In the genomic region with DNA sequence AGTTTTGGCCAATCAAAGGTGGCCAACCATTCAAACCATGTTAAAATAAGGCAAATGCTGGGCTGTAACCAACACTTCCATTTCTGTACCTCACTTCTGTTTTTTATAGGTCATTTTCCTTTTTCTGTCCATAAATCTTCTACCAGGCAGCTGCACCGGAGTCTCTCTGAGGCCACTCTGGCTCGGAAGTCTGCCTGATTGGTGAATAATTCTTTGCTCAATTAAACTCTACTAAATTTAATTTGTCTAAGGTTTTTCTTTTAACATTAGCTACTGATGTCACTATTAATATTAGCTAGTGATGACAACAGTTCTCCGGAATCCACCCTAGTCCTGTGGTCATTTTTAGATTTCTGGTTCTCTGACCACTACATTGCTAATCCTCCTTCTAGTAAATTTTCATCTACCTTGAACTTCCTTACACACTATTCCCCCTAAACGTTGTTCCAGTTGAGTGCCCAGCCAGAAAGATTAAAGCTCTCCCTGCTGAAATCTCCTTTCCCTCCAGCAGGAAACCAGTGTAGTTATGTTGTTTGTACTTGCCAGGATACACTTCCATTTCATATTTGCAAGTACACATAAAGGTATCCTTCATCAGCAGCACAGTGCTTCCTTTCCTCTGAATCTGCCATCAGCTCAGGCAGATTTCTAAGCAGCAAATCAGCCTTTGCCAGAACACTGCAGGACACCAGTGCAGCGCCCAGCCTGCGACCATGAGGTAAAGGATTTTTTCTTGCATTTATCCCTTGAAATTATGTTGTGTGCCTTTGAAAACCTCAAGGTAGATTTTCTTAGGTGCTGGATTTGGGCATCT, we compare ENCODE assay signal across 10 cellular contexts. TPM values are rescaled to one million over a fixed set of nuclear protein-coding genes. Genes with fewer than 3 reads are reported as not detected.
DNase-seq lines count a peak whose midpoint lies in the region; ATAC-seq, FAIRE-seq and TF ChIP-seq lines count a peak whose summit lies in the region.
"Had no signal": no experiment of that assay in that cellular context is flagged by ENCODE, and none has a peak within 500 bp of the region (broad histone marks: within the 10 kb centered on the region; RNA-seq: fewer than 3 reads in every experiment).

No MANE protein-coding gene starts in this region.

- no peak for TF ChIP-seq RAD21 in Ishikawa (IDR thresholded peaks at IDR 0.05; ENCODE audit: low read depth)

- H3K4me2 ChIP-seq in MM.1S (ENCODE audit: low read depth, low read length) = no peak overlapping the region

- no peaks in the 10 kb centered on the region for H3F3A ChIP-seq in MM.1S (ENCODE audit: insufficient read depth, low read length)

- no peaks in the 10 kb centered on the region for H4K20me1 ChIP-seq in MM.1S (ENCODE audit: insufficient read depth, low read length)

- no peak; the same call in 1 of the 2 replicates for TF ChIP-seq EP300 in Ishikawa (IDR thresholded peaks at IDR 0.05; ENCODE audit: borderline replicate concordance)

- DNase-seq in body of pancreas (no peak), left kidney (ENCODE audit: low read depth, low spot score) (peak; percentile 69), substantia nigra (lab: John Stamatoyannopoulos, UW) (peak in 4 of 49 donors; percentile 16 to 48 (median 26)), HTR-8/SVneo (ENCODE audit: insufficient read length, low spot score) (no peak), MM.1S (no peak)
- DNase-seq: naive B cell, NCI-H1436 had no signal

- H3K9me3 ChIP-seq in body of pancreas (no peaks in the 10 kb centered on the region), MM.1S (replicated peaks; ENCODE audit: insufficient read depth, low read length) (no peaks in the 10 kb centered on the region)

- 44 to 54% methylated on average over 6 of the region's 6 CpGs for WGBS in body of pancreas, 2 donors

- H3K36me3 ChIP-seq in body of pancreas (replicated peaks in 1 of 2; ENCODE audit: insufficient read depth in 1 of 2, low read depth in 2 of 2) = no peaks in the 10 kb centered on the region
- H3K36me3 ChIP-seq in MM.1S (replicated peaks; ENCODE audit: insufficient read depth, low read length) = no peaks in the 10 kb centered on the region

- no peaks in the 10 kb centered on the region for H3K9me2 ChIP-seq in MM.1S (replicated peaks; ENCODE audit: insufficient read depth, low read length)

- intact Hi-C loops in body of pancreas (cut with DNase I) = no loop called here

- TF ChIP-seq CTCF in body of pancreas (IDR thresholded peaks at IDR 0.05) = no peak
- no peak for TF ChIP-seq CTCF in MM.1S (IDR thresholded peaks at IDR 0.05; ENCODE audit: low read length)

- H2AFZ ChIP-seq in MM.1S (ENCODE audit: low read length) = no peak overlapping the region

- peak overlapping the region; percentile 36 to 76 (median 58) for H3K27ac ChIP-seq in body of pancreas
- H3K27ac ChIP-seq in substantia nigra (ENCODE audit: low read depth, low read length, poor library complexity, severe bottlenecking) = peak overlapping the region; percentile 84
- no peak overlapping the region for H3K27ac ChIP-seq in MM.1S (ENCODE audit: low read length)

- H3K79me2 ChIP-seq in MM.1S (ENCODE audit: low read length) = no peaks in the 10 kb centered on the region

- no peak overlapping the region for H3K9ac ChIP-seq in MM.1S (ENCODE audit: low read length)

- H3K27me3 ChIP-seq in body of pancreas (no peaks in the 10 kb centered on the region), MM.1S (replicated peaks; ENCODE audit: insufficient read depth, low read length) (no peaks in the 10 kb centered on the region)

- ATAC-seq in body of pancreas (peak; percentile 52), GM19395 (IDR thresholded peaks at IDR 0.05; ENCODE audit: unreplicated experiment) (no peak), GM18907 (IDR thresholded peaks at IDR 0.05; ENCODE audit: unreplicated experiment) (no peak)

- no peak for FAIRE-seq in HTR-8/SVneo (lab: Jason Lieb, UNC)

- no peak for TF ChIP-seq POLR2A in body of pancreas (IDR thresholded peaks at IDR 0.05)

- H3K4me3 ChIP-seq in body of pancreas (no peak overlapping the region), MM.1S (ENCODE audit: low read length) (no peak overlapping the region)

- H3K4me1 ChIP-seq in body of pancreas (peaks cover 20% of the 10 kb centered on the region), MM.1S (ENCODE audit: low read length) (no peaks in the 10 kb centered on the region)

TF ChIP-seq in Ishikawa, 13 proteins besides CTCF, POLR2A, EP300 and RAD21:
- TF ChIP-seq EGR1 (IDR thresholded peaks at IDR 0.05) = no peak
- TF ChIP-seq NFIC (IDR thresholded peaks at IDR 0.05) = no peak; the same call in none of the 2 replicates
- TF ChIP-seq TCF12 (IDR thresholded peaks at IDR 0.05; ENCODE audit: low read depth) = peak; percentile 12; the same call in 1 of the 2 replicates
- TF ChIP-seq, protein P1, sequence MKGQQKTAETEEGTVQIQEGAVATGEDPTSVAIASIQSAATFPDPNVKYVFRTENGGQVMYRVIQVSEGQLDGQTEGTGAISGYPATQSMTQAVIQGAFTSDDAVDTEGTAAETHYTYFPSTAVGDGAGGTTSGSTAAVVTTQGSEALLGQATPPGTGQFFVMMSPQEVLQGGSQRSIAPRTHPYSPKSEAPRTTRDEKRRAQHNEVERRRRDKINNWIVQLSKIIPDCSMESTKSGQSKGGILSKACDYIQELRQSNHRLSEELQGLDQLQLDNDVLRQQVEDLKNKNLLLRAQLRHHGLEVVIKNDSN (IDR thresholded peaks at IDR 0.05) = no peak
- TF ChIP-seq, protein P2, sequence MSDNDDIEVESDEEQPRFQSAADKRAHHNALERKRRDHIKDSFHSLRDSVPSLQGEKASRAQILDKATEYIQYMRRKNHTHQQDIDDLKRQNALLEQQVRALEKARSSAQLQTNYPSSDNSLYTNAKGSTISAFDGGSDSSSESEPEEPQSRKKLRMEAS (IDR thresholded peaks at IDR 0.05) = peak; percentile 67
- TF ChIP-seq FOXM1 (IDR thresholded peaks at IDR 0.05; ENCODE audit: borderline replicate concordance, low read depth) = peak; percentile 16; the same call in 1 of the 2 replicates

RNA-seq across cellular contexts. Expression of a gene that starts 18.5 kb away (rescaled TPM):
- total RNA-seq in body of pancreas = 1 to 10 TPM in 1 of 2 donors, not detected in 1; 1.6 TPM

RNA-seq across cellular contexts. Expression of a gene that starts 31.8 kb away (rescaled TPM):
- 10 to 100 TPM; 19.8 to 30.4 TPM for total RNA-seq in body of pancreas

RNA-seq across cellular contexts. Expression of a gene that starts 44.4 kb away (rescaled TPM):
- total RNA-seq in body of pancreas = 1 to 10 TPM; 2.3 to 3.9 TPM
